ENCODE assay signal across 7 cellular contexts in genomic region chr3:15601046-15601398, GRCh38. TPM values are rescaled to one million over a fixed set of nuclear protein-coding genes. Genes with fewer than 3 reads are reported as not detected.
DNase-seq lines count a peak whose midpoint lies in the region; ATAC-seq lines count a peak whose summit lies in the region.

No MANE protein-coding gene starts in this region.

- peaks cover 1% of the 10 kb centered on the region for H3K9me3 Mint-ChIP-seq in activated naive CD8-positive, alpha-beta T cell treated with anti-CD3 and anti-CD28 coated beads, Interleukin-2, amount 10 ng/mL, durations not matched to agents 7 days and 5 days

- H3K4me1 Mint-ChIP-seq in activated naive CD8-positive, alpha-beta T cell treated with anti-CD3 and anti-CD28 coated beads, Interleukin-2, amount 10 ng/mL, durations not matched to agents 7 days and 5 days: peaks cover 23% of the 10 kb centered on the region

- H3K27ac Mint-ChIP-seq in activated naive CD8-positive, alpha-beta T cell treated with anti-CD3 and anti-CD28 coated beads, Interleukin-2, amount 10 ng/mL, durations not matched to agents 7 days and 5 days: peak overlapping the region; percentile 98

- peaks cover 27% of the 10 kb centered on the region for H3K36me3 Mint-ChIP-seq in activated naive CD8-positive, alpha-beta T cell treated with anti-CD3 and anti-CD28 coated beads, Interleukin-2, amount 10 ng/mL, durations not matched to agents 7 days and 5 days

- ATAC-seq in GM19452 (IDR thresholded peaks at IDR 0.05; ENCODE audit: unreplicated experiment): peak; percentile 14
- ATAC-seq in HG03108 (IDR thresholded peaks at IDR 0.05; ENCODE audit: unreplicated experiment): peak; percentile 6
- ATAC-seq in activated naive CD8-positive, alpha-beta T cell treated with anti-CD3 and anti-CD28 coated beads, Interleukin-2, amount 10 ng/mL, durations not matched to agents 7 days and 5 days (ENCODE audit: low read depth): peak; percentile 13

- H3K27me3 Mint-ChIP-seq in activated naive CD8-positive, alpha-beta T cell treated with anti-CD3 and anti-CD28 coated beads, Interleukin-2, amount 10 ng/mL, durations not matched to agents 7 days and 5 days: no peaks in the 10 kb centered on the region

- POLR2A ChIA-PET in activated naive CD8-positive, alpha-beta T cell treated with anti-CD3 and anti-CD28 coated beads, Interleukin-2, amount 10 ng/mL, durations not matched to agents 7 days and 5 days (lab: Charles Lee): interaction anchor here (1.0 to 1.3 kb wide), 4 partner anchors 9 to 395 kb away, joined by 3 to 5 read pairs (median 4); partner anchors contain the start of genes CAPN7, EAF1 and METTL6

- H3K27ac ChIP-seq in temporal lobe (ENCODE audit: low read depth, low read length): peak overlapping the region; percentile 88

- DNase-seq in activated naive CD8-positive, alpha-beta T cell treated with anti-CD3 and anti-CD28 coated beads, Interleukin-2, amount 10 ng/mL, durations not matched to agents 7 days and 5 days: no peak
- peak; percentile 12 for DNase-seq in iris pigment epithelial cell (ENCODE audit: low read depth)
- DNase-seq in NCI-H345 (lab: John Stamatoyannopoulos, UW): no peak
- DNase-seq in UCSD-AML1 (lab: John Stamatoyannopoulos, UW; ENCODE audit: unreplicated experiment): no peak

- H3K4me3 Mint-ChIP-seq in activated naive CD8-positive, alpha-beta T cell treated with anti-CD3 and anti-CD28 coated beads, Interleukin-2, amount 10 ng/mL, durations not matched to agents 7 days and 5 days: peak overlapping the region; percentile 88

RNA-seq across cellular contexts. Expression of gene HACL1, which starts 0.3 kb away (rescaled TPM):
- 10 to 100 TPM; 24.9 to 29.5 TPM for total RNA-seq in activated naive CD8-positive, alpha-beta T cell treated with anti-CD3 and anti-CD28 coated beads, Interleukin-2, amount 10 ng/mL, durations not matched to agents 7 days and 5 days
- total RNA-seq in temporal lobe: 20.9 TPM

RNA-seq across cellular contexts. Expression of gene BTD, which starts 0.5 kb away (rescaled TPM):
- total RNA-seq in activated naive CD8-positive, alpha-beta T cell treated with anti-CD3 and anti-CD28 coated beads, Interleukin-2, amount 10 ng/mL, durations not matched to agents 7 days and 5 days: 1 to 10 TPM; 8.3 to 9.6 TPM
- total RNA-seq in temporal lobe: 18.4 TPM
